Comparison of ENCODE assay signal across 1 cellular context in the genomic region with DNA sequence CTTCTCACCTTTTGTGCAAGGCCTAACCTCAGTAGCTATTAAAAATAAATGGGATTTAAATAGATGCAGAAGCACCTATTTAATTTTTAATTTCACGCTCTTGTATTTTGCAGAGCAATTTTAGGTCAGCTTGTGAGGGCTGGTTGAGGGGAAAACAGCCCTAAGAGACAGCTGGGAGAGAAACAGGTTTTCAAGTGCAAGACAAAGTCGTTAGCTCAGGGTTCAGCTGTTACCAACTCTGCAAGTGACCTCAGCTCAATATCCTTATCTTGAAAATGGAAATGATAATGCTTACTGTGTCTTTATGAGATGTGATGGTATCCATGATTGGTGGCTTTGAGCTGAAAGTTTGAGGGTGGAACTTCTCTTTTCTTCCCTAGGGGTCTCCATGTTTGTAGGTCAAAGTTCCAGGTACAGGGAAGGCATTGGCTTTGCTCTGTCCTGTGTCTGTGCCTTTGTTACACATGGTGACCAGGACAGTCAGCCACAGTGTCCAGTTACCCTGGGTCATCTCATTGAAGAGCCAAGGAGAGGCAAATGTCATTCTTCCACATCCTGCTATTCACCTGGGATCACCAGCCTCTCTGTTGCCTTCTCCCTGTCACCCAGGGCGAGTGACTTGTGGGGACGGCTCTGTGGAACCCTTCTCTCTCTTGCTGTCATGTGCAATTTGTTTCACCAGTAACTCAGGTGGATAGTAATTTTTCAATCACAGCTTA.
TF ChIP-seq lines count a peak whose summit lies in the region.

No MANE protein-coding gene starts in this region.

TF ChIP-seq in IMR-90, 13 proteins besides CTCF, POLR2A, EP300 and RAD21:
- TF ChIP-seq MXI1 (IDR thresholded peaks at IDR 0.05; ENCODE audit: borderline replicate concordance, low read depth, low read length) (no peak), MAZ (IDR thresholded peaks at IDR 0.05; ENCODE audit: borderline replicate concordance, low read depth, low read length) (no peak), CHD1 (IDR thresholded peaks at IDR 0.05; ENCODE audit: low read depth, low read length) (no peak), RFX5 (IDR thresholded peaks at IDR 0.05; ENCODE audit: low read depth, low read length) (no peak), NFE2L2 (IDR thresholded peaks at IDR 0.05; ENCODE audit: low read depth, low read length) (no peak), ELK1 (IDR thresholded peaks at IDR 0.05; ENCODE audit: borderline replicate concordance, low read depth, low read length) (no peak), CEBPB (IDR thresholded peaks at IDR 0.05; ENCODE audit: low read depth, low read length) (no peak), BHLHE40 (IDR thresholded peaks at IDR 0.05; ENCODE audit: low read depth, low read length) (no peak), MAFK (IDR thresholded peaks at IDR 0.05; ENCODE audit: low read depth, low read length) (no peak), RCOR1 (IDR thresholded peaks at IDR 0.05; ENCODE audit: insufficient replicate concordance, low read length) (no peak), SMC3 (IDR thresholded peaks at IDR 0.05; ENCODE audit: low read depth, low read length) (no peak), FOS (IDR thresholded peaks at IDR 0.05; ENCODE audit: low read depth, low read length) (no peak)
- TF ChIP-seq, protein P1, sequence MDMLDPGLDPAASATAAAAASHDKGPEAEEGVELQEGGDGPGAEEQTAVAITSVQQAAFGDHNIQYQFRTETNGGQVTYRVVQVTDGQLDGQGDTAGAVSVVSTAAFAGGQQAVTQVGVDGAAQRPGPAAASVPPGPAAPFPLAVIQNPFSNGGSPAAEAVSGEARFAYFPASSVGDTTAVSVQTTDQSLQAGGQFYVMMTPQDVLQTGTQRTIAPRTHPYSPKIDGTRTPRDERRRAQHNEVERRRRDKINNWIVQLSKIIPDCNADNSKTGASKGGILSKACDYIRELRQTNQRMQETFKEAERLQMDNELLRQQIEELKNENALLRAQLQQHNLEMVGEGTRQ (IDR thresholded peaks at IDR 0.05; ENCODE audit: low read depth, low read length): no peak
